Comparison of ENCODE assay signal across 21 cellular contexts in genomic region chr18:12027480-12027879, GRCh38.
"Had no signal": no experiment of that assay in that cellular context is flagged by ENCODE, and none has a peak within 500 bp of the region (broad histone marks: within the 10 kb centered on the region; RNA-seq: fewer than 3 reads in every experiment).

No MANE protein-coding gene starts in this region.

- H3K36me3 ChIP-seq: right atrium auricular region had no signal

- H3K4me2 ChIP-seq: smooth muscle cell had no signal

- H3K27me3 ChIP-seq: foreskin keratinocyte, right atrium auricular region, stomach, testis, upper lobe of left lung had no signal

- H3K4me1 Mint-ChIP-seq: neural crest cell, T-cell had no signal

- H3K4me1 ChIP-seq: testis had no signal

- H3K27ac ChIP-seq: foreskin keratinocyte, testis had no signal

- H3K27ac Mint-ChIP-seq: progenitor cell of endocrine pancreas, T-cell had no signal

- ATAC-seq: SK-N-SH treated with all-trans-retinoic acid at 6 μM for 48 hours, T-cell had no signal

- H3K9me3 Mint-ChIP-seq: neural crest cell, T-cell had no signal

- DNase-seq: activated CD4-positive, alpha-beta T cell treated with anti-CD3 and anti-CD28 coated beads, Interleukin-2, amount 50 U/mL, for 1 hour; activated CD4-positive, CD25-positive, alpha-beta regulatory T cell; activated CD8-positive, alpha-beta memory T cell treated with anti-CD3 and anti-CD28 coated beads, Interleukin-2, amount 50 U/mL, for 4 hours; activated effector memory CD4-positive, alpha-beta T cell treated with anti-CD3 and anti-CD28 coated beads, Interleukin-2, amount 50 U/mL, for 16 hours; activated naive CD4-positive, alpha-beta T cell treated with anti-CD3 and anti-CD28 coated beads, Interleukin-2, amount 50 U/mL, for 16 hours; activated T-cell treated with anti-CD3 and anti-CD28 coated beads, Interleukin-2, amount 50 U/mL, for 48 hours; dermis blood vessel endothelial cell; effector memory CD4-positive, alpha-beta T cell; islet precursor cell; stimulated activated CD4-positive, alpha-beta T cell treated with anti-CD3 and anti-CD28 coated beads, Interleukin-4, amount 100 ng/mL, for 1 hour; T-cell; T-helper 9 cell had no signal

- H3K27me3 Mint-ChIP-seq: progenitor cell of endocrine pancreas, T-cell had no signal

- H3K4me3 ChIP-seq: right atrium auricular region, smooth muscle cell, stomach, testis, upper lobe of left lung had no signal

- H3K4me3 Mint-ChIP-seq: neural crest cell, T-cell had no signal

- H3K9me3 ChIP-seq: right atrium auricular region, stomach, testis, upper lobe of left lung had no signal
